In genomic region chrX:121569609-121570008, GRCh38 we compare ENCODE assay signal across 16 cellular contexts.
DNase-seq lines count a peak whose midpoint lies in the region; ATAC-seq and TF ChIP-seq lines count a peak whose summit lies in the region.
"Had no signal": no experiment of that assay in that cellular context is flagged by ENCODE, and none has a peak within 500 bp of the region (broad histone marks: within the 10 kb centered on the region; RNA-seq: fewer than 3 reads in every experiment).

No MANE protein-coding gene starts in this region.

- TF ChIP-seq CTCF in endothelial cell (IDR thresholded peaks at IDR 0.05; ENCODE audit: unreplicated experiment): no peak

- H3K9me3 Mint-ChIP-seq in endothelial cell (ENCODE audit: unreplicated experiment): no peaks in the 10 kb centered on the region
- H3K9me3 Mint-ChIP-seq: activated naive CD4-positive, alpha-beta T cell treated with anti-CD3 and anti-CD28 coated beads, Interleukin-2, amount 10 ng/mL, durations not matched to agents 7 days and 5 days; IgD-negative memory B cell had no signal

- ATAC-seq in GM18499 (IDR thresholded peaks at IDR 0.05; ENCODE audit: insufficient read depth, unreplicated experiment) (peak; percentile 75), GM19455 (IDR thresholded peaks at IDR 0.05; ENCODE audit: unreplicated experiment) (peak; percentile 58), HG02870 (IDR thresholded peaks at IDR 0.05; ENCODE audit: unreplicated experiment) (peak; percentile 71), HG03520 (IDR thresholded peaks at IDR 0.05; ENCODE audit: unreplicated experiment) (peak; percentile 74), HG03196 (IDR thresholded peaks at IDR 0.05; ENCODE audit: unreplicated experiment) (no peak)
- ATAC-seq: foreskin keratinocyte had no signal

- no peaks in the 10 kb centered on the region for H3K27me3 Mint-ChIP-seq in endothelial cell (ENCODE audit: unreplicated experiment)
- H3K27me3 Mint-ChIP-seq: activated naive CD4-positive, alpha-beta T cell treated with anti-CD3 and anti-CD28 coated beads, Interleukin-2, amount 10 ng/mL, durations not matched to agents 7 days and 5 days; IgD-negative memory B cell had no signal

- peaks cover 2% of the 10 kb centered on the region for H3K36me3 Mint-ChIP-seq in endothelial cell (ENCODE audit: low read depth, unreplicated experiment)
- H3K36me3 Mint-ChIP-seq: activated naive CD4-positive, alpha-beta T cell treated with anti-CD3 and anti-CD28 coated beads, Interleukin-2, amount 10 ng/mL, durations not matched to agents 7 days and 5 days; IgD-negative memory B cell; immature natural killer cell had no signal

- DNase-seq in stimulated activated CD4-positive, alpha-beta T cell treated with anti-CD3 and anti-CD28 coated beads, Interleukin-4, amount 100 ng/mL, for 4 hours: no peak
- no peak for DNase-seq in DMS 273 (lab: John Stamatoyannopoulos, UW; ENCODE audit: unreplicated experiment)
- no peak for DNase-seq in endothelial cell (ENCODE audit: low spot score)
- DNase-seq: activated naive CD4-positive, alpha-beta T cell treated with anti-CD3 and anti-CD28 coated beads, Interleukin-2, amount 10 ng/mL, durations not matched to agents 7 days and 5 days; brain microvascular endothelial cell; effector memory CD4-positive, alpha-beta T cell; foreskin keratinocyte; immature natural killer cell; NCI-H1092 treated with DMSO at 0.1 percent for 48 hours; NCI-H345 had no signal

- H3K4me3 Mint-ChIP-seq in endothelial cell (ENCODE audit: unreplicated experiment): no peak overlapping the region
- H3K4me3 Mint-ChIP-seq: activated naive CD4-positive, alpha-beta T cell treated with anti-CD3 and anti-CD28 coated beads, Interleukin-2, amount 10 ng/mL, durations not matched to agents 7 days and 5 days; IgD-negative memory B cell; immature natural killer cell had no signal

- H3K4me1 Mint-ChIP-seq in endothelial cell (ENCODE audit: unreplicated experiment): no peaks in the 10 kb centered on the region
- H3K4me1 Mint-ChIP-seq: activated naive CD4-positive, alpha-beta T cell treated with anti-CD3 and anti-CD28 coated beads, Interleukin-2, amount 10 ng/mL, durations not matched to agents 7 days and 5 days; immature natural killer cell had no signal

- no peak overlapping the region for H3K27ac Mint-ChIP-seq in endothelial cell (ENCODE audit: unreplicated experiment)
- H3K27ac Mint-ChIP-seq: activated naive CD4-positive, alpha-beta T cell treated with anti-CD3 and anti-CD28 coated beads, Interleukin-2, amount 10 ng/mL, durations not matched to agents 7 days and 5 days; IgD-negative memory B cell; immature natural killer cell had no signal
